9 cellular contexts compared by ENCODE assay signal in the genomic region with DNA sequence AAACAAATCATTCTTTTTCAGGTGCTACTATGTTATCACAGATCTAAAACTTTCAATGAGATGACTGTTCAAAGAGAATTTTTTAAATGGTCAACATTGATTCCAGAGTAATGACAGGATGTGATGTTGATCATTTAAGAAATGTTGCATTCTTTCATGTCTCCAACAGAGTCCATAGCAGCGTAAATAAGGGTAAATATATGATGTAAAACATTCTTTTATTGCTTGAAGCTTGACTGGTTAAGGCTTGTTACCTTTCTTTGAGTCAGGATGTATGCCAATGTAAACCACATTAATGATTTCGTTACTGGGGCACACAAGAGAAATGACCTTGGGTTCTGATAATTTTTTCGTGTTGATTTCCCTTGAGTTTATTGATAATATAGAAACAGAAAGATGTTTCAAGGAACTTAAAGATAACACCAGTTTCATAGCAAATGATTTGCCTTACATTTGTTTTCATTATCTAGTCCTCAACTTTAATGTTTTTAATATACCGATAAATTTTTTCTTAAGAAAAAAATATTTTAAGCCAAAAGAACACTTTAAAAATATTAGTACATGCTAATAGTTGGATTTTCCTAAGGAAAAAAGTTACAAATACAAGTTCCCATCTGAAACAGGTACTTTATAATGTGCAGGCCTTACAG. TPM values are rescaled to one million over a fixed set of nuclear protein-coding genes. Genes with fewer than 3 reads are reported as not detected.
A peak's percentile ranks its signal among the peaks of the same experiment; 100 is the strongest.
DNase-seq lines count a peak whose midpoint lies in the region; ATAC-seq, FAIRE-seq and TF ChIP-seq lines count a peak whose summit lies in the region.
"Had no signal": no experiment of that assay in that cellular context is flagged by ENCODE, and none has a peak within 500 bp of the region (broad histone marks: within the 10 kb centered on the region; RNA-seq: fewer than 3 reads in every experiment).

No MANE protein-coding gene starts in this region.

- H3K36me3 Mint-ChIP-seq in astrocyte (ENCODE audit: low read depth, unreplicated experiment), result no peaks in the 10 kb centered on the region
- H3K36me3 Mint-ChIP-seq in natural killer cell treated with Interleukin-12 subunit alpha and Interleukin-12 subunit beta and Interleukin-15 and Interleukin-18, amount 100 ng/mL, for 72 hours, result peaks cover 10% of the 10 kb centered on the region

- H3K9ac ChIP-seq in DND-41 (ENCODE audit: low read depth, low read length) (peak overlapping the region; percentile 96), astrocyte (ENCODE audit: low read length) (peak overlapping the region; percentile 93)

- H3K4me2 ChIP-seq in DND-41 (ENCODE audit: insufficient read depth, low read length), result peak overlapping the region; percentile 71
- H3K4me2 ChIP-seq in astrocyte (ENCODE audit: low read length), result peak overlapping the region; percentile 86

- peak overlapping the region; percentile 8 for H3K27ac Mint-ChIP-seq in astrocyte (ENCODE audit: unreplicated experiment)
- peak overlapping the region; percentile 91 to 93 for H3K27ac Mint-ChIP-seq in natural killer cell treated with Interleukin-12 subunit alpha and Interleukin-12 subunit beta and Interleukin-15 and Interleukin-18, amount 100 ng/mL, for 72 hours

- no peak overlapping the region for H2AFZ ChIP-seq in DND-41 (ENCODE audit: low read depth, low read length)
- no peak overlapping the region for H2AFZ ChIP-seq in astrocyte (ENCODE audit: low read depth, low read length)

- H3K36me3 ChIP-seq in DND-41 (ENCODE audit: insufficient read depth, low read length) (peaks cover 24% of the 10 kb centered on the region), MG63 (peaks cover 8% of the 10 kb centered on the region), astrocyte (ENCODE audit: insufficient read depth, low read length) (no peaks in the 10 kb centered on the region), H7 (replicated peaks; ENCODE audit: control insufficient read depth, insufficient read depth, low read length) (no peaks in the 10 kb centered on the region)

- ATAC-seq in DND-41 (ENCODE audit: insufficient read depth, low read depth) (no peak), GM19452 (IDR thresholded peaks at IDR 0.05; ENCODE audit: unreplicated experiment) (no peak), HG02981 (IDR thresholded peaks at IDR 0.05; ENCODE audit: unreplicated experiment) (no peak)
- ATAC-seq in natural killer cell treated with Interleukin-12 subunit alpha and Interleukin-12 subunit beta and Interleukin-15 and Interleukin-18, amount 100 ng/mL, for 72 hours, result no peak
- ATAC-seq: body of pancreas had no signal

- H3K4me3 Mint-ChIP-seq in astrocyte (ENCODE audit: unreplicated experiment), result peak overlapping the region; percentile 94
- H3K4me3 Mint-ChIP-seq in natural killer cell treated with Interleukin-12 subunit alpha and Interleukin-12 subunit beta and Interleukin-15 and Interleukin-18, amount 100 ng/mL, for 72 hours, result peak overlapping the region; percentile 96

- H3K4me1 ChIP-seq in DND-41 (ENCODE audit: insufficient read depth, low read length) (peaks cover 72% of the 10 kb centered on the region), astrocyte (ENCODE audit: insufficient read depth, low read length) (peaks cover 7% of the 10 kb centered on the region)

- H3K27me3 Mint-ChIP-seq in astrocyte (ENCODE audit: low read depth, unreplicated experiment), result peaks cover 5% of the 10 kb centered on the region
- peaks cover 6 to 8% of the 10 kb centered on the region in 2 donors for H3K27me3 Mint-ChIP-seq in natural killer cell treated with Interleukin-12 subunit alpha and Interleukin-12 subunit beta and Interleukin-15 and Interleukin-18, amount 100 ng/mL, for 72 hours

- no peak for DNase-seq in DND-41
- no peak for DNase-seq in MG63
- DNase-seq in astrocyte (ENCODE audit: low read depth), result peak; percentile 77
- DNase-seq in natural killer cell treated with Interleukin-12 subunit alpha and Interleukin-12 subunit beta and Interleukin-15 and Interleukin-18, amount 100 ng/mL, for 72 hours (ENCODE audit: low spot score), result no peak
- no peak for DNase-seq in mesenteric fat pad (ENCODE audit: low spot score)
- no peak for DNase-seq in H7
- DNase-seq: body of pancreas had no signal

- peak overlapping the region; percentile 66 to 83; a peak in 3 of 4 replicates for H3K4me3 ChIP-seq in DND-41 (ENCODE audit: low read depth in 1 of 2, low read length in 2 of 2)
- peak overlapping the region; percentile 75 for H3K4me3 ChIP-seq in MG63
- peak overlapping the region; percentile 20 for H3K4me3 ChIP-seq in astrocyte (ENCODE audit: insufficient read depth, low read depth, low read length)
- H3K4me3 ChIP-seq in H7 (ENCODE audit: insufficient read depth, low read depth, low read length), result no peak overlapping the region
- H3K4me3 ChIP-seq: body of pancreas had no signal

- H3K27ac ChIP-seq in DND-41 (ENCODE audit: low read length), result peak overlapping the region; percentile 97
- H3K27ac ChIP-seq in astrocyte (ENCODE audit: low read depth, low read length), result peak overlapping the region; percentile 22

- H3K4me1 Mint-ChIP-seq in astrocyte (ENCODE audit: low read depth, unreplicated experiment), result peaks cover 19% of the 10 kb centered on the region
- H3K4me1 Mint-ChIP-seq in natural killer cell treated with Interleukin-12 subunit alpha and Interleukin-12 subunit beta and Interleukin-15 and Interleukin-18, amount 100 ng/mL, for 72 hours (ENCODE audit: low read depth in 2 of 2), result peaks cover 49 to 73% of the 10 kb centered on the region in 2 donors

- no peaks in the 10 kb centered on the region for H3K9me3 Mint-ChIP-seq in astrocyte (ENCODE audit: unreplicated experiment)
- no peaks in the 10 kb centered on the region for H3K9me3 Mint-ChIP-seq in natural killer cell treated with Interleukin-12 subunit alpha and Interleukin-12 subunit beta and Interleukin-15 and Interleukin-18, amount 100 ng/mL, for 72 hours

- peaks cover 75% of the 10 kb centered on the region for H4K20me1 ChIP-seq in DND-41 (ENCODE audit: insufficient read depth, low read length)
- peaks cover 69% of the 10 kb centered on the region for H4K20me1 ChIP-seq in astrocyte (ENCODE audit: insufficient read depth, low read length)

- TF ChIP-seq CTCF in DND-41 (IDR thresholded peaks at IDR 0.05; ENCODE audit: borderline replicate concordance, extremely low read depth, low read length, poor library complexity, severe bottlenecking) (no peak), astrocyte (IDR thresholded peaks at IDR 0.05; ENCODE audit: insufficient read depth, low read depth, low read length) (no peak)

- H3K79me2 ChIP-seq in DND-41 (ENCODE audit: insufficient read depth, low read length) (peaks cover 87% of the 10 kb centered on the region), astrocyte (ENCODE audit: insufficient read depth, low read length) (peaks cover 83% of the 10 kb centered on the region)

- H3K9me3 ChIP-seq in DND-41 (ENCODE audit: insufficient read depth, low read length, severe bottlenecking) (no peaks in the 10 kb centered on the region), MG63 (no peaks in the 10 kb centered on the region), astrocyte (ENCODE audit: insufficient read depth, low read depth, low read length) (no peaks in the 10 kb centered on the region)
- H3K9me3 ChIP-seq: body of pancreas had no signal

- H3K27me3 ChIP-seq in DND-41 (ENCODE audit: insufficient read depth, low read length, poor library complexity) (no peaks in the 10 kb centered on the region), MG63 (no peaks in the 10 kb centered on the region), astrocyte (ENCODE audit: insufficient read depth, low read length) (peaks cover 4% of the 10 kb centered on the region), H7 (ENCODE audit: control insufficient read depth, insufficient read depth, low read length) (peaks cover 4% of the 10 kb centered on the region)
- H3K27me3 ChIP-seq: body of pancreas had no signal

- FAIRE-seq in astrocyte (lab: Jason Lieb, UNC), result no peak

RNA-seq across cellular contexts. Expression of a gene that starts 3.5 kb away (rescaled TPM):
- 74.9 and 111 TPM in 2 replicates for total RNA-seq in MG63 (2014; rRNA removed; shearing (Covaris generic); ENCODE audit: low replicate concordance)
- total RNA-seq in astrocyte (38.4 and 39.1 TPM in 2 replicates), mesenteric fat pad (29.4 TPM)
- 10 to 100 TPM; 61.7 to 67.6 TPM for total RNA-seq in natural killer cell treated with Interleukin-12 subunit alpha and Interleukin-12 subunit beta and Interleukin-15 and Interleukin-18, amount 100 ng/mL, for 72 hours
- total RNA-seq in H7 (2014; rRNA removed; shearing (Covaris generic)), result 12.6 and 15.3 TPM in 2 replicates
